25 cellular contexts compared by ENCODE assay signal in the genomic region with DNA sequence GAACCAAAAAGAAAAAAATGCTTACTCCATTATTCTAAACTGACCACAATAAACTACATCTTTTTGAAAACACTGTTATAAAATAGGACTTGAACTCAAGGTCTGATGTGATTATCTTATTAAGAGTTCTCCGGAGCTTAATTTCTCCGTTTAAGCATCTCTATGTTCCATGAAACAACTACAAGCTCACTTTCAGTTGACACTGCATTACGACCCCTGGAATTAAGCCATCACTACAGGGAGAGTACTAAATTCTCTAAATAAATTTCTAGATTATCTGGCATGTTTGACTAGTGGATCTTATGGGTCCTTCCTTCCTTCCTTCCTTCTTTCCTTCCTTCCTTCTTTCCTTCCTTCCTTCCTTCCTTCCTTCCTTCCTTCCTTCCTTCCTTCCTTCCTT.
"Had no signal": no experiment of that assay in that cellular context is flagged by ENCODE, and none has a peak within 500 bp of the region (broad histone marks: within the 10 kb centered on the region; RNA-seq: fewer than 3 reads in every experiment).

No MANE protein-coding gene starts in this region.

- H3K27me3 Mint-ChIP-seq: activated CD4-positive, alpha-beta memory T cell treated with anti-CD3 and anti-CD28 coated beads, Interleukin-2, amount 10 ng/mL, durations not matched to agents 7 days and 5 days; activated CD4-positive, alpha-beta T cell treated with anti-CD3 and anti-CD28 coated beads, Interleukin-2, amount 10 ng/mL, durations not matched to agents 7 days and 5 days; activated naive CD4-positive, alpha-beta T cell treated with anti-CD3 and anti-CD28 coated beads, Interleukin-2, amount 50 U/mL, for 24 hours; activated T-cell treated with anti-CD3 and anti-CD28 coated beads, Interleukin-2, amount 50 U/mL, for 24 hours; central memory CD8-positive, alpha-beta T cell; effector memory CD8-positive, alpha-beta T cell; T-helper 17 cell had no signal

- H3K36me3 Mint-ChIP-seq: activated naive CD4-positive, alpha-beta T cell treated with anti-CD3 and anti-CD28 coated beads, Interleukin-2, amount 50 U/mL, for 24 hours had no signal

- H3K27ac ChIP-seq: brain microvascular endothelial cell had no signal

- H3K4me3 Mint-ChIP-seq: activated CD4-positive, alpha-beta memory T cell treated with anti-CD3 and anti-CD28 coated beads, Interleukin-2, amount 10 ng/mL, durations not matched to agents 7 days and 5 days; activated CD4-positive, alpha-beta T cell treated with anti-CD3 and anti-CD28 coated beads, Interleukin-2, amount 10 ng/mL, durations not matched to agents 7 days and 5 days; activated naive CD4-positive, alpha-beta T cell treated with anti-CD3 and anti-CD28 coated beads for 36 hours; activated naive CD4-positive, alpha-beta T cell treated with anti-CD3 and anti-CD28 coated beads, Interleukin-2, amount 50 U/mL, for 24 hours; activated T-cell treated with anti-CD3 and anti-CD28 coated beads, Interleukin-2, amount 50 U/mL, for 24 hours; activated T-cell treated with anti-CD3 and anti-CD28 coated beads, Interleukin-2, amount 50 U/mL, for 72 hours; central memory CD8-positive, alpha-beta T cell; effector memory CD8-positive, alpha-beta T cell; T-helper 17 cell had no signal

- H3K27ac Mint-ChIP-seq: activated CD4-positive, alpha-beta memory T cell treated with anti-CD3 and anti-CD28 coated beads, Interleukin-2, amount 10 ng/mL, durations not matched to agents 7 days and 5 days; activated CD4-positive, alpha-beta T cell treated with anti-CD3 and anti-CD28 coated beads, Interleukin-2, amount 10 ng/mL, durations not matched to agents 7 days and 5 days; activated naive CD4-positive, alpha-beta T cell treated with anti-CD3 and anti-CD28 coated beads for 36 hours; activated naive CD4-positive, alpha-beta T cell treated with anti-CD3 and anti-CD28 coated beads, Interleukin-2, amount 50 U/mL, for 24 hours; activated T-cell treated with anti-CD3 and anti-CD28 coated beads, Interleukin-2, amount 50 U/mL, for 24 hours; activated T-cell treated with anti-CD3 and anti-CD28 coated beads, Interleukin-2, amount 50 U/mL, for 72 hours; effector memory CD8-positive, alpha-beta T cell; T-helper 17 cell had no signal

- ATAC-seq: activated T-cell treated with anti-CD3 and anti-CD28 coated beads, Interleukin-2, amount 50 U/mL, for 72 hours; effector memory CD8-positive, alpha-beta T cell; T-helper 17 cell had no signal

- H3K27me3 ChIP-seq: brain microvascular endothelial cell had no signal

- H3K36me3 ChIP-seq: brain microvascular endothelial cell had no signal

- H3K4me1 Mint-ChIP-seq: activated CD4-positive, alpha-beta memory T cell treated with anti-CD3 and anti-CD28 coated beads, Interleukin-2, amount 10 ng/mL, durations not matched to agents 7 days and 5 days; activated CD4-positive, alpha-beta T cell treated with anti-CD3 and anti-CD28 coated beads, Interleukin-2, amount 10 ng/mL, durations not matched to agents 7 days and 5 days; activated naive CD4-positive, alpha-beta T cell treated with anti-CD3 and anti-CD28 coated beads, Interleukin-2, amount 50 U/mL, for 24 hours; central memory CD8-positive, alpha-beta T cell had no signal

- H3K9me3 Mint-ChIP-seq: activated CD4-positive, alpha-beta T cell treated with anti-CD3 and anti-CD28 coated beads, Interleukin-2, amount 10 ng/mL, durations not matched to agents 7 days and 5 days; activated naive CD4-positive, alpha-beta T cell treated with anti-CD3 and anti-CD28 coated beads for 36 hours; activated naive CD4-positive, alpha-beta T cell treated with anti-CD3 and anti-CD28 coated beads, Interleukin-2, amount 50 U/mL, for 24 hours; activated T-cell treated with anti-CD3 and anti-CD28 coated beads, Interleukin-2, amount 50 U/mL, for 24 hours; activated T-cell treated with anti-CD3 and anti-CD28 coated beads, Interleukin-2, amount 50 U/mL, for 72 hours; central memory CD8-positive, alpha-beta T cell had no signal

- DNase-seq: activated CD4-positive, alpha-beta memory T cell treated with anti-CD3 and anti-CD28 coated beads, Interleukin-2, amount 10 ng/mL, durations not matched to agents 7 days and 5 days; activated CD4-positive, alpha-beta T cell treated with anti-CD3 and anti-CD28 coated beads for 1 hour; activated CD4-positive, alpha-beta T cell treated with anti-CD3 and anti-CD28 coated beads for 4 hours; activated CD4-positive, alpha-beta T cell treated with anti-CD3 and anti-CD28 coated beads, Interleukin-2, amount 10 ng/mL, durations not matched to agents 7 days and 5 days; activated CD4-positive, alpha-beta T cell treated with anti-CD3 and anti-CD28 coated beads, Interleukin-2, amount 50 U/mL, for 4 hours; activated CD4-positive, CD25-positive, alpha-beta regulatory T cell; activated CD8-positive, alpha-beta memory T cell treated with anti-CD3 and anti-CD28 coated beads, Interleukin-2, amount 50 U/mL, for 48 hours; activated effector memory CD4-positive, alpha-beta T cell treated with Interleukin-2 at 50 U/mL for 16 hours; activated naive CD4-positive, alpha-beta T cell treated with anti-CD3 and anti-CD28 coated beads for 36 hours; activated T-cell treated with anti-CD3 and anti-CD28 coated beads for 4 hours; activated T-cell treated with anti-CD3 and anti-CD28 coated beads, Interleukin-2, amount 50 U/mL, for 24 hours; activated T-cell treated with anti-CD3 and anti-CD28 coated beads, Interleukin-2, amount 50 U/mL, for 72 hours; amniotic stem cell; anterior cingulate cortex; brain microvascular endothelial cell; cortex of kidney; dermis blood vessel endothelial cell; effector CD4-positive, alpha-beta T cell; effector memory CD8-positive, alpha-beta T cell; foreskin fibroblast; head of caudate nucleus; T-helper 1 cell; T-helper 17 cell had no signal
